ENCODE assay signal across 9 cellular contexts in genomic region chr3:47250309-47251060, GRCh38. TPM values are rescaled to one million over a fixed set of nuclear protein-coding genes. Genes with fewer than 3 reads are reported as not detected.
DNase-seq lines count a peak whose midpoint lies in the region; ATAC-seq and TF ChIP-seq lines count a peak whose summit lies in the region.
"Had no signal": no experiment of that assay in that cellular context is flagged by ENCODE, and none has a peak within 500 bp of the region (broad histone marks: within the 10 kb centered on the region; RNA-seq: fewer than 3 reads in every experiment).

No MANE protein-coding gene starts in this region.

- no peak overlapping the region for H3K27ac Mint-ChIP-seq in WTC11
- H3K27ac Mint-ChIP-seq in naive thymus-derived CD4-positive, alpha-beta T cell = no peak overlapping the region
- H3K27ac Mint-ChIP-seq: brain had no signal

- POLR2A ChIA-PET in WTC11 (lab: Charles Lee) = no interaction called here
- POLR2A ChIA-PET in naive thymus-derived CD4-positive, alpha-beta T cell (lab: Charles Lee) = no interaction called here

- no peak overlapping the region for H3K27ac ChIP-seq in naive thymus-derived CD4-positive, alpha-beta T cell (ENCODE audit: low read depth, low read length)

- no peaks in the 10 kb centered on the region for H3K4me1 ChIP-seq in naive thymus-derived CD4-positive, alpha-beta T cell (ENCODE audit: control insufficient read depth in 2 of 2, insufficient read depth in 2 of 2, low read length in 2 of 2)

- no peak overlapping the region for H3K4me3 Mint-ChIP-seq in WTC11
- no peak overlapping the region for H3K4me3 Mint-ChIP-seq in naive thymus-derived CD4-positive, alpha-beta T cell
- H3K4me3 Mint-ChIP-seq: brain had no signal

- no peaks in the 10 kb centered on the region for H3K36me3 ChIP-seq in naive thymus-derived CD4-positive, alpha-beta T cell (ENCODE audit: control insufficient read depth in 2 of 3, insufficient read depth in 3 of 3, low read length in 3 of 3)

- H3K9me3 ChIP-seq in naive thymus-derived CD4-positive, alpha-beta T cell (ENCODE audit: control insufficient read depth in 2 of 3, low read length in 3 of 3) = no peaks in the 10 kb centered on the region

- ATAC-seq in WTC11 = peak; percentile 78
- no peak for ATAC-seq in naive thymus-derived CD4-positive, alpha-beta T cell
- ATAC-seq in GM19035 (IDR thresholded peaks at IDR 0.05; ENCODE audit: unreplicated experiment) = no peak
- no peak for ATAC-seq in GM18907 (IDR thresholded peaks at IDR 0.05; ENCODE audit: unreplicated experiment)

- CTCF ChIA-PET in WTC11 (lab: Charles Lee) = interaction anchor here (0.6 to 2.0 kb wide), 15 partner anchors 9 to 171 kb away, joined by 3 to 11 read pairs (median 3); no protein-coding TSS in a partner anchor
- CTCF ChIA-PET in naive thymus-derived CD4-positive, alpha-beta T cell (lab: Charles Lee) = interaction anchor here (0.5 kb wide), 1 partner anchor 62 kb away, joined by 4 read pairs; no protein-coding TSS in a partner anchor

- no peaks in the 10 kb centered on the region for H3K36me3 Mint-ChIP-seq in WTC11
- no peaks in the 10 kb centered on the region for H3K36me3 Mint-ChIP-seq in naive thymus-derived CD4-positive, alpha-beta T cell
- H3K36me3 Mint-ChIP-seq: brain had no signal

- H3K4me1 Mint-ChIP-seq in WTC11 = peaks cover 4% of the 10 kb centered on the region
- H3K4me1 Mint-ChIP-seq in naive thymus-derived CD4-positive, alpha-beta T cell = no peaks in the 10 kb centered on the region
- H3K4me1 Mint-ChIP-seq: brain had no signal

- H3K27me3 Mint-ChIP-seq in WTC11 (ENCODE audit: low read depth) = no peaks in the 10 kb centered on the region
- H3K27me3 Mint-ChIP-seq in naive thymus-derived CD4-positive, alpha-beta T cell = no peaks in the 10 kb centered on the region

- H3K9me3 Mint-ChIP-seq in WTC11 = no peaks in the 10 kb centered on the region
- H3K9me3 Mint-ChIP-seq in naive thymus-derived CD4-positive, alpha-beta T cell = no peaks in the 10 kb centered on the region
- H3K9me3 Mint-ChIP-seq: brain had no signal

- intact Hi-C loops in naive thymus-derived CD4-positive, alpha-beta T cell (cut with micrococcal nuclease) = no loop called here

- H3K4me3 ChIP-seq in naive thymus-derived CD4-positive, alpha-beta T cell (ENCODE audit: low read length) = no peak overlapping the region

- no peak for TF ChIP-seq CTCF in WTC11 (IDR thresholded peaks at IDR 0.05)

- DNase-seq in AG20443 (ENCODE audit: low spot score) (peak; percentile 70), HS-5 (ENCODE audit: low read depth) (peak; percentile 3), WTC11 (ENCODE audit: low spot score) (peak; percentile 44), iris pigment epithelial cell (ENCODE audit: low read depth) (peak; percentile 9), ecto neural progenitor cell (ENCODE audit: low spot score) (no peak)
- no peak for DNase-seq in naive thymus-derived CD4-positive, alpha-beta T cell

- H3K27me3 ChIP-seq in naive thymus-derived CD4-positive, alpha-beta T cell (ENCODE audit: control insufficient read depth in 2 of 2, insufficient read depth in 2 of 2, low read length in 2 of 2) = no peaks in the 10 kb centered on the region

TF ChIP-seq in WTC11, 78 proteins besides CTCF, POLR2A, EP300 and RAD21:
- no peak for TF ChIP-seq ATF2 (CRISPR knock-in tag; IDR thresholded peaks at IDR 0.05; ENCODE audit: borderline replicate concordance, low read depth)
TF ChIP-seq in WTC11: peak in this region for 0.

RNA-seq across cellular contexts. Expression of gene KIF9, which starts 32.1 kb away (rescaled TPM):
- total RNA-seq in WTC11 (2021) = 4.4 to 5.8 TPM (median 5.7 TPM) in 3 replicates
- total RNA-seq in naive thymus-derived CD4-positive, alpha-beta T cell = 10 to 100 TPM in 2 of 5 experiments, 1 to 10 TPM in 3; 2.7 to 15.0 (median 4.1) TPM
- 1 to 10 TPM; 2.3 to 5.3 TPM for polyA plus RNA-seq in naive thymus-derived CD4-positive, alpha-beta T cell

RNA-seq across cellular contexts. Expression of gene KLHL18, which starts 32.3 kb away (rescaled TPM):
- 23.4 to 29.5 TPM (median 28.4 TPM) in 3 replicates for total RNA-seq in WTC11 (2021)
- 10 to 100 TPM; 21.7 to 47.5 (median 24.5) TPM for total RNA-seq in naive thymus-derived CD4-positive, alpha-beta T cell
- 10 to 100 TPM in 1 of 2 donors, 1 to 10 TPM in 1; 8.8 to 16.1 TPM for polyA plus RNA-seq in naive thymus-derived CD4-positive, alpha-beta T cell

Comparison
In these comparisons a context has a peak if more than half of its experiments do, and no peak if none do; other contexts are left out.
1. DNase-seq: peak in AG20443 (single experiment), HS-5 (single experiment), WTC11 (single experiment) and iris pigment epithelial cell (single experiment); none in naive thymus-derived CD4-positive, alpha-beta T cell (0 of 9) and ecto neural progenitor cell (single experiment).